ENCODE assay signal across 8 cellular contexts in genomic region chr3:126522363-126522788, GRCh38. TPM values are rescaled to one million over a fixed set of nuclear protein-coding genes. Genes with fewer than 3 reads are reported as not detected.
DNase-seq lines count a peak whose midpoint lies in the region; ATAC-seq and TF ChIP-seq lines count a peak whose summit lies in the region.

No MANE protein-coding gene starts in this region.

- DNase-seq in Daoy (ENCODE audit: low read depth), result peak; percentile 55
- peak; percentile 58 for DNase-seq in SW480 (ENCODE audit: low spot score)
- peak; percentile 11 for DNase-seq in astrocyte of the cerebellum (ENCODE audit: low read depth)
- peak; percentile 87 for DNase-seq in hepatic stellate cell (ENCODE audit: low spot score)
- DNase-seq in gastrocnemius medialis, result peak in 1 of 2 donors; percentile 32

- H3K27me3 ChIP-seq in KMS-11 (ENCODE audit: insufficient read depth, low read depth) (0 out of 2 replicates have a peak, but pooled peaks cover 2% of the 10 kb centered on the region), gastrocnemius medialis (peaks cover 0 to 8% (median 0%) of the 10 kb centered on the region in 3 donors)

- peak overlapping the region; percentile 20; the same call in 1 of the 2 replicates for H2AFZ ChIP-seq in KMS-11 (ENCODE audit: low read depth)

- ATAC-seq in gastrocnemius medialis (peak in 1 of 2 donors; percentile 70), HG03521 (IDR thresholded peaks at IDR 0.05; ENCODE audit: unreplicated experiment) (no peak), GM19395 (IDR thresholded peaks at IDR 0.05; ENCODE audit: unreplicated experiment) (no peak)

- no peaks in the 10 kb centered on the region for H4K20me1 ChIP-seq in KMS-11 (ENCODE audit: insufficient read depth)

- peak; percentile 98 for TF ChIP-seq CTCF in KMS-11 (conservative IDR thresholded peaks at IDR 0.05; ENCODE audit: low read depth, low read length)
- peak; percentile 88 for TF ChIP-seq CTCF in astrocyte of the cerebellum (IDR thresholded peaks at IDR 0.05; ENCODE audit: low read depth, low read length, missing control alignments)
- TF ChIP-seq CTCF in gastrocnemius medialis (IDR thresholded peaks at IDR 0.05 in 4 of 5, conservative IDR thresholded peaks at IDR 0.05 in 1 of 5), result peak; percentile 72 to 92 (median 85)

- intact Hi-C loops in gastrocnemius medialis (cut with DNase I; ENCODE audit: low total_unique reads), result loop anchor here (2.0 to 10.0 kb wide), 3 partner anchors 132 to 1025 kb away; partner anchors contain the start of gene TXNRD3

- H3K4me2 ChIP-seq in KMS-11, result no peak overlapping the region

- H3K79me2 ChIP-seq in KMS-11 (ENCODE audit: insufficient read depth, low read depth), result no peaks in the 10 kb centered on the region

- H3K36me3 ChIP-seq in KMS-11 (ENCODE audit: insufficient read depth) (no peaks in the 10 kb centered on the region), gastrocnemius medialis (no peaks in the 10 kb centered on the region)

- in situ Hi-C loops in astrocyte of the cerebellum (cut with HindIII; ENCODE audit: low sequenced_read_pairs), result loop anchor here (10.0 kb wide), 2 partner anchors 152 to 932 kb away; no protein-coding TSS in a partner anchor
- in situ Hi-C loops in gastrocnemius medialis (cut with MboI; ENCODE audit: low sequenced_read_pairs in 4 of 4), result no loop called here

- TF ChIP-seq POLR2A in gastrocnemius medialis (IDR thresholded peaks at IDR 0.05), result no peak

- H3K27ac ChIP-seq in KMS-11 (no peak overlapping the region), gastrocnemius medialis (no peak overlapping the region)

- H3K4me3 ChIP-seq in KMS-11 (IDR thresholded peaks at IDR 0.05; ENCODE audit: insufficient read depth, low read depth, low read length), result no peak overlapping the region
- H3K4me3 ChIP-seq in astrocyte of the cerebellum (ENCODE audit: low read depth, low read length), result no peak overlapping the region
- no peak overlapping the region for H3K4me3 ChIP-seq in gastrocnemius medialis

- H3K9me3 ChIP-seq in gastrocnemius medialis, result no peaks in the 10 kb centered on the region

- H3K4me1 ChIP-seq in KMS-11 (ENCODE audit: low read depth, poor library complexity, severe bottlenecking), result no peaks in the 10 kb centered on the region
- H3K4me1 ChIP-seq in gastrocnemius medialis, result peaks cover 0 to 7% of the 10 kb centered on the region in 2 donors

- H3K9ac ChIP-seq in KMS-11, result no peak overlapping the region

RNA-seq across cellular contexts. Expression of gene CHST13, which starts 1.6 kb away (rescaled TPM):
- not detected in 2 replicates for total RNA-seq in Daoy (2014; rRNA removed; shearing (Covaris generic))
- total RNA-seq in gastrocnemius medialis, result under 1 TPM in 1 of 4 donors, not detected in 3; 0.49 TPM

RNA-seq across cellular contexts. Expression of gene UROC1, which starts 4.8 kb away (rescaled TPM):
- not detected in 2 replicates for total RNA-seq in Daoy (2014; rRNA removed; shearing (Covaris generic))
- under 1 TPM in 2 of 4 donors, not detected in 2; 0.07 to 0.36 TPM for total RNA-seq in gastrocnemius medialis

RNA-seq across cellular contexts. Expression of gene C3orf22, which starts 36.4 kb away (rescaled TPM):
- not detected in 2 replicates for total RNA-seq in Daoy (2014; rRNA removed; shearing (Covaris generic))
- not detected for total RNA-seq in gastrocnemius medialis

RNA-seq across cellular contexts. Expression of gene ZXDC, which starts 46.7 kb away (rescaled TPM):
- 8.7 and 10.0 TPM in 2 replicates for total RNA-seq in Daoy (2014; rRNA removed; shearing (Covaris generic))
- total RNA-seq in gastrocnemius medialis, result 10 to 100 TPM; 40.9 to 54.2 (median 45.4) TPM
